23 cellular contexts compared by ENCODE assay signal in genomic region chr9:30410273-30410672, GRCh38.
"Had no signal": no experiment of that assay in that cellular context is flagged by ENCODE, and none has a peak within 500 bp of the region (broad histone marks: within the 10 kb centered on the region; RNA-seq: fewer than 3 reads in every experiment).

No MANE protein-coding gene starts in this region.

- H3K4me3 ChIP-seq: coronary artery, esophagus squamous epithelium, gastrocnemius medialis, heart left ventricle, hepatocyte, left lung, lower lobe of right lung, mucosa of descending colon had no signal

- H3K36me3 ChIP-seq: esophagus squamous epithelium, gastrocnemius medialis, heart left ventricle, left lung, lower lobe of right lung had no signal

- H3K4me1 Mint-ChIP-seq: endodermal cell; mesothelial cell of epicardium; naive B cell; naive thymus-derived CD8-positive, alpha-beta T cell had no signal

- H3K27ac Mint-ChIP-seq: effector memory CD8-positive, alpha-beta T cell; endodermal cell; mesothelial cell of epicardium; naive B cell; naive thymus-derived CD8-positive, alpha-beta T cell had no signal

- DNase-seq: effector CD8-positive, alpha-beta T cell; effector memory CD8-positive, alpha-beta T cell; endodermal cell; erythroblast; esophagus squamous epithelium; foreskin fibroblast; foreskin melanocyte; gastrocnemius medialis; heart left ventricle; hypothalamus; left cardiac atrium; left lung; left ventricle myocardium superior; lower lobe of right lung; mesenchymal stem cell; mucosa of descending colon; naive B cell; naive thymus-derived CD8-positive, alpha-beta T cell had no signal

- H3K4me2 ChIP-seq: hepatocyte had no signal

- H3K4me1 ChIP-seq: esophagus squamous epithelium, gastrocnemius medialis, heart left ventricle, left lung, lower lobe of right lung had no signal

- H3K4me3 Mint-ChIP-seq: effector memory CD8-positive, alpha-beta T cell; endodermal cell; mesothelial cell of epicardium; naive B cell; naive thymus-derived CD8-positive, alpha-beta T cell had no signal

- H3K27ac ChIP-seq: coronary artery, epithelial cell of prostate, esophagus squamous epithelium, gastrocnemius medialis, heart left ventricle, hepatocyte, left lung, lower lobe of right lung had no signal

- ATAC-seq: effector memory CD8-positive, alpha-beta T cell; esophagus mucosa; gastrocnemius medialis; heart left ventricle; left cardiac atrium; left lung; left ventricle myocardium superior; lower lobe of right lung; mucosa of descending colon; naive thymus-derived CD8-positive, alpha-beta T cell had no signal

- H3K27me3 Mint-ChIP-seq: effector memory CD8-positive, alpha-beta T cell; naive B cell had no signal

- H3K79me2 ChIP-seq: hepatocyte had no signal

- H2AFZ ChIP-seq: hepatocyte had no signal

- H3K36me3 Mint-ChIP-seq: mesothelial cell of epicardium, naive B cell had no signal

- H3K27me3 ChIP-seq: esophagus squamous epithelium, gastrocnemius medialis, heart left ventricle, hepatocyte, left lung had no signal

- H3K9me3 ChIP-seq: gastrocnemius medialis had no signal
